16 cellular contexts compared by ENCODE assay signal in genomic region chr12:108510836-108511235, GRCh38. TPM values are rescaled to one million over a fixed set of nuclear protein-coding genes. Genes with fewer than 3 reads are reported as not detected.
A peak's percentile ranks its signal among the peaks of the same experiment; 100 is the strongest.
DNase-seq lines count a peak whose midpoint lies in the region; ATAC-seq, FAIRE-seq and TF ChIP-seq lines count a peak whose summit lies in the region.
"Had no signal": no experiment of that assay in that cellular context is flagged by ENCODE, and none has a peak within 500 bp of the region (broad histone marks: within the 10 kb centered on the region; RNA-seq: fewer than 3 reads in every experiment).

No MANE protein-coding gene starts in this region.

- no peak for ATAC-seq in GM12878
- ATAC-seq in stimulated activated naive B cell treated with anti-CD40 and anti-IgM and Interleukin-4, amounts not matched to agents 10 μg/mL and 1 μg/mL and 100 μg/mL, for 72 hours (replicated peaks), result no peak
- no peak for ATAC-seq in left lung
- ATAC-seq: K562 had no signal

- H3K27me3 Mint-ChIP-seq in stimulated activated naive B cell treated with anti-CD40 and anti-IgM and Interleukin-4, amounts not matched to agents 10 μg/mL and 1 μg/mL and 100 μg/mL, for 72 hours, result peaks cover under 1 to 1% of the 10 kb centered on the region in 2 donors

- no peaks in the 10 kb centered on the region for H3K36me3 Mint-ChIP-seq in stimulated activated naive B cell treated with anti-CD40 and anti-IgM and Interleukin-4, amounts not matched to agents 10 μg/mL and 1 μg/mL and 100 μg/mL, for 72 hours

- H3K27ac Mint-ChIP-seq in stimulated activated naive B cell treated with anti-CD40 and anti-IgM and Interleukin-4, amounts not matched to agents 10 μg/mL and 1 μg/mL and 100 μg/mL, for 72 hours, result peak overlapping the region; percentile 85
- H3K27ac Mint-ChIP-seq: CD4-positive, alpha-beta T cell had no signal

- H4K20me1 ChIP-seq in GM12878 (ENCODE audit: control insufficient read depth, insufficient read depth) (no peaks in the 10 kb centered on the region), MM.1S (ENCODE audit: insufficient read depth, low read length) (no peaks in the 10 kb centered on the region)

- H3K27ac ChIP-seq in GM12878 (ENCODE audit: control insufficient read depth, insufficient read depth) (no peak overlapping the region; the same call in 1 of the 2 replicates), MM.1S (ENCODE audit: low read length) (no peak overlapping the region), small intestine (ENCODE audit: low read depth in 1 of 2, low read length in 1 of 2) (no peak overlapping the region), left lung (no peak overlapping the region)
- H3K27ac ChIP-seq: GM23248 had no signal

- H3K4me3 Mint-ChIP-seq in stimulated activated naive B cell treated with anti-CD40 and anti-IgM and Interleukin-4, amounts not matched to agents 10 μg/mL and 1 μg/mL and 100 μg/mL, for 72 hours, result no peak overlapping the region

- no peaks in the 10 kb centered on the region for H3K36me3 ChIP-seq in GM12878 (ENCODE audit: control insufficient read depth in 2 of 2, insufficient read depth in 2 of 2, low read length in 1 of 2)
- no peaks in the 10 kb centered on the region for H3K36me3 ChIP-seq in MM.1S (replicated peaks; ENCODE audit: insufficient read depth, low read length)
- no peaks in the 10 kb centered on the region for H3K36me3 ChIP-seq in small intestine (ENCODE audit: control insufficient read depth in 2 of 2, insufficient read depth in 2 of 2, low read length in 2 of 2)
- no peaks in the 10 kb centered on the region for H3K36me3 ChIP-seq in left lung
- H3K36me3 ChIP-seq: BE2C, HAP-1 had no signal

- in situ Hi-C loops in GM12878 (cut with MboI), result loop anchor here (25.0 kb wide), 1 partner anchor 824 kb away; the partner anchor contains the start of gene PWP1

- H3K27me3 ChIP-seq in GM12878 (replicated peaks in 1 of 2; ENCODE audit: control insufficient read depth in 2 of 2, insufficient read depth in 2 of 2, low read length in 1 of 2), result no peaks in the 10 kb centered on the region
- no peaks in the 10 kb centered on the region for H3K27me3 ChIP-seq in MM.1S (replicated peaks; ENCODE audit: insufficient read depth, low read length)
- H3K27me3 ChIP-seq in small intestine (ENCODE audit: control insufficient read depth in 2 of 2, insufficient read depth in 2 of 2, low read length in 2 of 2), result no peaks in the 10 kb centered on the region
- H3K27me3 ChIP-seq in left lung, result no peaks in the 10 kb centered on the region
- H3K27me3 ChIP-seq: BE2C had no signal

- TF ChIP-seq POLR2A in GM12891 (IDR thresholded peaks at IDR 0.05; ENCODE audit: low read depth, low read length), result no peak
- no peak for TF ChIP-seq POLR2A in GM12878 (IDR thresholded peaks at IDR 0.05; ENCODE audit: low read depth, low read length)

- POLR2A ChIA-PET in GM12878 (lab: Charles Lee), result interaction anchor here (0.7 kb wide), 1 partner anchor 409 kb away, joined by 3 read pairs; no protein-coding TSS in a partner anchor

- intact Hi-C loops in GM12878 (cut with micrococcal nuclease; ENCODE audit: unreplicated experiment) (loop anchor here (1.0 to 10.0 kb wide), 5 partner anchors 54 to 594 kb away; no protein-coding TSS in a partner anchor), left lung (cut with DNase I) (no loop called here)

- peaks cover 7% of the 10 kb centered on the region for H3K79me2 ChIP-seq in GM12878 (ENCODE audit: control insufficient read depth, insufficient read depth, low read length)
- H3K79me2 ChIP-seq in MM.1S (ENCODE audit: low read length), result peaks cover 7% of the 10 kb centered on the region

- FAIRE-seq in GM12891 (lab: Jason Lieb, UNC), result no peak
- no peak for FAIRE-seq in GM12878 (lab: Jason Lieb, UNC)
- FAIRE-seq in small intestine (lab: Jason Lieb, UNC), result no peak
- FAIRE-seq: D721Med, K562 had no signal

- TF ChIP-seq RAD21 in GM12878 (IDR thresholded peaks at IDR 0.05; ENCODE audit: insufficient read depth, low read depth, low read length), result no peak

- H3K9me3 ChIP-seq in GM12878 (replicated peaks; ENCODE audit: control insufficient read depth, insufficient read depth, low read length) (no peaks in the 10 kb centered on the region), MM.1S (replicated peaks; ENCODE audit: insufficient read depth, low read length) (no peaks in the 10 kb centered on the region), small intestine (ENCODE audit: control insufficient read depth, low read depth) (no peaks in the 10 kb centered on the region), left lung (no peaks in the 10 kb centered on the region)
- H3K9me3 ChIP-seq: Caco-2, HAP-1 had no signal

- CTCF ChIA-PET in GM12878 (lab: Yijun Ruan, JAX), result interaction anchor here (0.7 to 3.0 kb wide), 5 partner anchors 11 to 521 kb away, joined by 3 to 17 read pairs (median 3); no protein-coding TSS in a partner anchor

- peak overlapping the region; percentile 31; the same call in 1 of the 2 replicates for H3K4me3 ChIP-seq in GM12878
- no peak overlapping the region for H3K4me3 ChIP-seq in MM.1S (ENCODE audit: low read length)
- H3K4me3 ChIP-seq in small intestine (ENCODE audit: low read depth in 1 of 2, low read length in 2 of 2), result no peak overlapping the region
- H3K4me3 ChIP-seq in left lung, result no peak overlapping the region
- H3K4me3 ChIP-seq: GM23248, HAP-1, K562 had no signal

- TF ChIP-seq CTCF in GM12878 (IDR thresholded peaks at IDR 0.05 in 2 of 3, conservative IDR thresholded peaks at IDR 0.05 in 1 of 3; ENCODE audit: control insufficient read depth in 2 of 3, extremely low read depth in 1 of 3, insufficient read depth in 1 of 3, low read depth in 3 of 3, low read length in 3 of 3) (no peak), MM.1S (IDR thresholded peaks at IDR 0.05; ENCODE audit: low read length) (no peak), left lung (IDR thresholded peaks at IDR 0.05) (no peak)

- H3K4me1 ChIP-seq in GM12878 (ENCODE audit: control insufficient read depth, insufficient read depth, low read length), result peaks cover 20% of the 10 kb centered on the region
- H3K4me1 ChIP-seq in MM.1S (ENCODE audit: low read length), result 0 out of 2 replicates have a peak, but pooled peaks cover under 1% of the 10 kb centered on the region
- no peaks in the 10 kb centered on the region for H3K4me1 ChIP-seq in small intestine (ENCODE audit: control insufficient read depth in 2 of 2, insufficient read depth in 1 of 2, low read depth in 1 of 2, low read length in 1 of 2)
- peaks cover 3 to 9% of the 10 kb centered on the region in 2 donors for H3K4me1 ChIP-seq in left lung
- H3K4me1 ChIP-seq: Caco-2 had no signal

- peak overlapping the region; percentile 87 for H3K4me2 ChIP-seq in GM12878 (ENCODE audit: control insufficient read depth, insufficient read depth)
- H3K4me2 ChIP-seq in MM.1S (ENCODE audit: low read depth, low read length), result no peak overlapping the region

- DNase-seq in CD1c-positive myeloid dendritic cell (ENCODE audit: extremely low spot score) (peak; percentile 10), GM12891 (ENCODE audit: insufficient read length, low spot score) (no peak), GM12878 (ENCODE audit: low read depth, low spot score) (no peak), MM.1S (no peak), small intestine (no peak), left lung (no peak)
- no peak for DNase-seq in stimulated activated naive B cell treated with anti-CD40 and anti-IgM and Interleukin-4, amounts not matched to agents 10 μg/mL and 1 μg/mL and 100 μg/mL, for 72 hours
- DNase-seq: BE2C; C1 segment of cervical spinal cord; Caco-2; CD4-positive, alpha-beta T cell; GDM1; GM23248 had no signal

- no peaks in the 10 kb centered on the region for H3F3A ChIP-seq in MM.1S (ENCODE audit: insufficient read depth, low read length)

- H3K9ac ChIP-seq in GM12878 (ENCODE audit: control insufficient read depth, insufficient read depth, low read length) (no peak overlapping the region), MM.1S (ENCODE audit: low read length) (no peak overlapping the region)
- H3K9ac ChIP-seq: GM23248 had no signal

- BruUV-seq in GM12878 (replicated peaks; lab: Mats Ljungman, UMichigan), result no TSS peak

- TF ChIP-seq EP300 in GM12878 (IDR thresholded peaks at IDR 0.05; ENCODE audit: borderline replicate concordance in 1 of 2, control insufficient read depth in 1 of 2, low read depth in 2 of 2, low read length in 2 of 2), result no peak

- SMC1A ChIA-PET in GM12878 (lab: Charles Lee; ENCODE audit: uncharacterized antibody, unreplicated experiment), result no interaction called here

- 7% methylated on average over 2 of the region's 2 CpGs for WGBS in GM12878 (ENCODE audit: insufficient coverage, insufficient replicate concordance, low lambda C conversion rate, missing lambda C conversion rate)
- WGBS in small intestine, 3 donors, result 71 to 82% (median 75%) methylated on average over 2 of the region's 2 CpGs

- no peaks in the 10 kb centered on the region for H3K9me3 Mint-ChIP-seq in stimulated activated naive B cell treated with anti-CD40 and anti-IgM and Interleukin-4, amounts not matched to agents 10 μg/mL and 1 μg/mL and 100 μg/mL, for 72 hours
- H3K9me3 Mint-ChIP-seq: CD4-positive, alpha-beta T cell had no signal

- H3K4me1 Mint-ChIP-seq in stimulated activated naive B cell treated with anti-CD40 and anti-IgM and Interleukin-4, amounts not matched to agents 10 μg/mL and 1 μg/mL and 100 μg/mL, for 72 hours, result peaks cover 6 to 32% of the 10 kb centered on the region in 2 donors

- no peaks in the 10 kb centered on the region for H3K9me2 ChIP-seq in MM.1S (replicated peaks; ENCODE audit: insufficient read depth, low read length)

- H2AFZ ChIP-seq in GM12878 (ENCODE audit: control insufficient read depth, low read depth, low read length) (no peak overlapping the region), MM.1S (ENCODE audit: low read length) (no peak overlapping the region)

- RAD21 ChIA-PET in GM12878 (lab: Charles Lee; ENCODE audit: unreplicated experiment), result interaction anchor here (0.7 kb wide), 3 partner anchors 54 to 592 kb away, joined by 3 to 6 read pairs (median 3); no protein-coding TSS in a partner anchor

RNA-seq across cellular contexts. Expression of gene FICD, which starts 4.2 kb away (rescaled TPM):
- polyA plus RNA-seq in GM12891 (2012; ENCODE audit: low read depth, missing spikeins), result 2.8 TPM
- 11.8 and 14.2 TPM in 2 replicates for total RNA-seq in GM12878 (2013; cell fraction: nucleolus; rRNA removed)
- total RNA-seq in GM12878 (2014; rRNA removed), result 7.3 and 7.6 TPM in 2 replicates
- 4.1 and 5.1 TPM in 2 replicates for total RNA-seq in GM12878 (2014; rRNA removed; fragmentation: Illumina TruSeq; extraction: Trizol)
- total RNA-seq in GM12878 (2021), result 6.2 and 7.9 TPM in 2 replicates
- 3.9 TPM for polyA plus RNA-seq in GM12878 (2011; ENCODE audit: low read depth)
- polyA plus RNA-seq in GM12878 (2011; rRNA removed), result 0.68 and 1.1 TPM in 2 replicates
- polyA plus RNA-seq in GM12878 (2011; cell fraction: cytosol; rRNA removed), result 2.2 and 2.3 TPM in 2 replicates
- polyA plus RNA-seq in GM12878 (2011; cell fraction: nucleus; rRNA removed), result 4.7 and 7.7 TPM in 2 replicates
- polyA plus RNA-seq in GM12878 (2012), result 4.9 and 6.6 TPM in 2 replicates
- 3.3 and 3.5 TPM in 2 replicates for polyA plus RNA-seq in GM12878 (2014; fragmentation: Illumina TruSeq; extraction: Trizol)
- polyA plus RNA-seq in GM12878 (2014; fragmentation: Nextera tagmentation; extraction: Ambion mirVana), result 1 to 10 TPM; 3.2 to 3.3 TPM
- polyA plus RNA-seq in GM12878 (2014; rRNA removed), result 3.2 and 4.8 TPM in 2 replicates
- 1 to 10 TPM; 8.4 to 9.4 TPM for polyA plus RNA-seq in GM12878 (2016; fragmentation: Nextera tagmentation; extraction: Ambion mirVana)
- polyA minus RNA-seq in GM12878 (2011; rRNA and poly(A)+ RNA removed), result 3.4 and 7.1 TPM in 2 replicates
- polyA minus RNA-seq in GM12878 (2011; cell fraction: cytosol; rRNA and poly(A)+ RNA removed), result 2.1 and 3.6 TPM in 2 replicates
- polyA minus RNA-seq in GM12878 (2011; cell fraction: nucleus; rRNA and poly(A)+ RNA removed), result 7.4 and 9.4 TPM in 2 replicates
- 1 to 10 TPM in 1 of 3 donors, under 1 TPM in 2; 0.81 to 2.2 (median 0.89) TPM for polyA plus RNA-seq in small intestine
- 10 to 100 TPM in 1 of 2 donors, 1 to 10 TPM in 1; 7.7 to 13.2 TPM for total RNA-seq in left lung

RNA-seq across cellular contexts. Expression of gene SART3, which starts 50.1 kb away (rescaled TPM):
- polyA plus RNA-seq in GM12891 (2012; ENCODE audit: low read depth, missing spikeins), result 31.7 TPM
- 313 and 332 TPM in 2 replicates for total RNA-seq in GM12878 (2013; cell fraction: nucleolus; rRNA removed)
- total RNA-seq in GM12878 (2014; rRNA removed) (157 and 179 TPM in 2 replicates), GM12878 (2014; rRNA removed; fragmentation: Illumina TruSeq; extraction: Trizol) (80.8 and 82.6 TPM in 2 replicates), GM12878 (2021) (70.2 and 70.8 TPM in 2 replicates), left lung (10 to 100 TPM; 35.1 to 41.7 TPM)
- 47.8 TPM for polyA plus RNA-seq in GM12878 (2011; ENCODE audit: low read depth)
- polyA plus RNA-seq in GM12878 (2011; rRNA removed) (49.7 and 53.7 TPM in 2 replicates), GM12878 (2014; fragmentation: Illumina TruSeq; extraction: Trizol) (49.3 and 52.8 TPM in 2 replicates), GM12878 (2014; fragmentation: Nextera tagmentation; extraction: Ambion mirVana) (10 to 100 TPM in 1 of 2 experiments, 1 to 10 TPM in 1; 8.8 to 16.1 TPM), GM12878 (2014; rRNA removed) (59.5 and 83.2 TPM in 2 replicates), GM12878 (2016; fragmentation: Nextera tagmentation; extraction: Ambion mirVana) (10 to 100 TPM; 51.1 to 56.2 TPM), small intestine (10 to 100 TPM; 15.9 to 19.8 (median 19.5) TPM)
- polyA plus RNA-seq in GM12878 (2011; cell fraction: cytosol; rRNA removed), result 34.6 and 39.2 TPM in 2 replicates
- 112 and 140 TPM in 2 replicates for polyA plus RNA-seq in GM12878 (2011; cell fraction: nucleus; rRNA removed)
- polyA plus RNA-seq in GM12878 (2012), result 51.0 and 51.2 TPM in 2 replicates
- polyA minus RNA-seq in GM12878 (2011; rRNA and poly(A)+ RNA removed), result 82.6 and 88.4 TPM in 2 replicates
- polyA minus RNA-seq in GM12878 (2011; cell fraction: cytosol; rRNA and poly(A)+ RNA removed), result 23.0 and 24.8 TPM in 2 replicates
- polyA minus RNA-seq in GM12878 (2011; cell fraction: nucleus; rRNA and poly(A)+ RNA removed), result 166 and 282 TPM in 2 replicates

RNA-seq across cellular contexts. Expression of gene ISCU, which starts 51.6 kb away (rescaled TPM):
- polyA plus RNA-seq in GM12891 (2012; ENCODE audit: low read depth, missing spikeins), result 134 TPM
- 104 and 106 TPM in 2 replicates for total RNA-seq in GM12878 (2013; cell fraction: nucleolus; rRNA removed)
- total RNA-seq in GM12878 (2014; rRNA removed) (177 and 189 TPM in 2 replicates), GM12878 (2014; rRNA removed; fragmentation: Illumina TruSeq; extraction: Trizol) (109 and 113 TPM in 2 replicates), GM12878 (2021) (102 and 108 TPM in 2 replicates), left lung (100 to 1,000 TPM in 1 of 2 donors, 10 to 100 TPM in 1; 97.9 to 147 TPM)
- polyA plus RNA-seq in GM12878 (2011; ENCODE audit: low read depth), result 160 TPM
- polyA plus RNA-seq in GM12878 (2011; rRNA removed) (247 and 284 TPM in 2 replicates), GM12878 (2014; fragmentation: Illumina TruSeq; extraction: Trizol) (122 and 127 TPM in 2 replicates), GM12878 (2014; fragmentation: Nextera tagmentation; extraction: Ambion mirVana) (10 to 100 TPM; 32.8 to 66.1 TPM), GM12878 (2014; rRNA removed) (132 and 135 TPM in 2 replicates), GM12878 (2016; fragmentation: Nextera tagmentation; extraction: Ambion mirVana) (100 to 1,000 TPM; 248 to 260 TPM), small intestine (100 to 1,000 TPM; 112 to 178 (median 153) TPM)
- polyA plus RNA-seq in GM12878 (2011; cell fraction: cytosol; rRNA removed), result 166 and 191 TPM in 2 replicates
- polyA plus RNA-seq in GM12878 (2011; cell fraction: nucleus; rRNA removed), result 213 and 333 TPM in 2 replicates
- polyA plus RNA-seq in GM12878 (2012), result 148 and 150 TPM in 2 replicates
- polyA minus RNA-seq in GM12878 (2011; rRNA and poly(A)+ RNA removed), result 128 and 131 TPM in 2 replicates
- 38.4 and 44.5 TPM in 2 replicates for polyA minus RNA-seq in GM12878 (2011; cell fraction: cytosol; rRNA and poly(A)+ RNA removed)
- 87.0 and 88.1 TPM in 2 replicates for polyA minus RNA-seq in GM12878 (2011; cell fraction: nucleus; rRNA and poly(A)+ RNA removed)
